ENCODE assay signal across 8 cellular contexts in genomic region chr2:235106874-235107639, GRCh38.
DNase-seq lines count a peak whose midpoint lies in the region; ATAC-seq and TF ChIP-seq lines count a peak whose summit lies in the region.

No MANE protein-coding gene starts in this region.

- peaks cover 10% of the 10 kb centered on the region for H3K4me1 ChIP-seq in Panc1 (ENCODE audit: control insufficient read depth, insufficient read depth, low read length)

- H3K36me3 Mint-ChIP-seq in CD4-positive, alpha-beta T cell (ENCODE audit: low read depth), result no peaks in the 10 kb centered on the region

- ATAC-seq in Panc1, result peak; percentile 95
- ATAC-seq in HG03039 (IDR thresholded peaks at IDR 0.05; ENCODE audit: unreplicated experiment), result no peak
- ATAC-seq in CD4-positive, alpha-beta T cell (ENCODE audit: poor library complexity), result no peak

- no peaks in the 10 kb centered on the region for H3K9me3 ChIP-seq in Panc1 (ENCODE audit: control insufficient read depth, insufficient read depth, low read depth, low read length)
- no peaks in the 10 kb centered on the region for H3K9me3 ChIP-seq in CD4-positive, alpha-beta T cell (ENCODE audit: control insufficient read depth, low read length)

- no TSS peak for BruUV-seq in Panc1 (replicated peaks; lab: Mats Ljungman, UMichigan)

- H3K27me3 ChIP-seq in Panc1 (ENCODE audit: control insufficient read depth, insufficient read depth, low read length), result no peaks in the 10 kb centered on the region
- H3K27me3 ChIP-seq in CD4-positive, alpha-beta T cell (ENCODE audit: control insufficient read depth, insufficient read depth, low read length), result no peaks in the 10 kb centered on the region

- no peaks in the 10 kb centered on the region for H3K4me1 Mint-ChIP-seq in CD4-positive, alpha-beta T cell (ENCODE audit: low read depth)

- TF ChIP-seq CTCF in Panc1 (IDR thresholded peaks at IDR 0.05), result peak; percentile 86
- TF ChIP-seq CTCF in CD4-positive, alpha-beta T cell (IDR thresholded peaks at IDR 0.05), result no peak

- H3K9me3 Mint-ChIP-seq in CD4-positive, alpha-beta T cell, result no peaks in the 10 kb centered on the region

- in situ Hi-C loops in Panc1 (cut with HindIII; ENCODE audit: low pct_unique_long_range_greater_than_20kb, low sequenced_read_pairs), result loop anchor here (25.0 kb wide), 1 partner anchor 570 kb away; no protein-coding TSS in a partner anchor

- no peak overlapping the region for H3K27ac Mint-ChIP-seq in CD4-positive, alpha-beta T cell

- CTCF ChIA-PET in Panc1 (lab: Charles Lee), result interaction anchor here (1.0 to 1.5 kb wide), 5 partner anchors 10 to 556 kb away, joined by 3 to 6 read pairs (median 5); no protein-coding TSS in a partner anchor
- CTCF ChIA-PET in CD4-positive, alpha-beta T cell (lab: Charles Lee), result no interaction called here

- DNase-seq in DMS79 (lab: John Stamatoyannopoulos, UW) (peak; percentile 17), HuH-7 (ENCODE audit: low spot score) (peak; percentile 75), Panc1 (ENCODE audit: low read depth, low spot score) (peak; percentile 27), epidermal melanocyte (ENCODE audit: insufficient read length, low spot score) (peak; percentile 81), middle frontal gyrus (ENCODE audit: extremely low spot score, low spot score) (peak; percentile 62)
- DNase-seq in CD4-positive, alpha-beta T cell, result no peak
- no peak for DNase-seq in stimulated activated CD4-positive, alpha-beta T cell treated with anti-CD3 and anti-CD28 coated beads, Interleukin-1b, Interleukin-23, amount 100 ng/mL, for 48 hours

- H3K4me3 ChIP-seq in Panc1 (ENCODE audit: low read depth in 2 of 2, low read length in 2 of 2), result no peak overlapping the region

- peaks cover 13% of the 10 kb centered on the region for H3K27me3 Mint-ChIP-seq in CD4-positive, alpha-beta T cell

- peak overlapping the region; percentile 59 for H3K27ac ChIP-seq in Panc1 (ENCODE audit: low read length)
- no peak overlapping the region for H3K27ac ChIP-seq in CD4-positive, alpha-beta T cell (ENCODE audit: low read depth, low read length)

- H3K4me3 Mint-ChIP-seq in CD4-positive, alpha-beta T cell, result no peak overlapping the region

- intact Hi-C loops in Panc1 (cut with micrococcal nuclease; ENCODE audit: unreplicated experiment), result loop anchor here (5.0 kb wide), 2 partner anchors 225 to 1250 kb away; no protein-coding TSS in a partner anchor
- intact Hi-C loops in CD4-positive, alpha-beta T cell (cut with DNase I, micrococcal nuclease), result loop anchor here in 1 of 2 experiments (2.0 kb wide), 1 partner anchor 556 kb away; no protein-coding TSS in a partner anchor

- no peaks in the 10 kb centered on the region for H3K36me3 ChIP-seq in Panc1 (ENCODE audit: control insufficient read depth, insufficient read depth, low read length)

- POLR2A ChIA-PET in Panc1 (lab: Charles Lee), result interaction anchor here (0.5 to 0.6 kb wide), 2 partner anchors 150 to 517 kb away, joined by 3 to 15 read pairs; no protein-coding TSS in a partner anchor
- POLR2A ChIA-PET in CD4-positive, alpha-beta T cell (lab: Charles Lee), result no interaction called here

Comparison
In these comparisons a context has a peak if more than half of its experiments do, and no peak if none do; other contexts are left out.
1. DNase-seq: peak in DMS79 (single experiment), HuH-7 (single experiment), Panc1 (single experiment), epidermal melanocyte (single experiment) and middle frontal gyrus (single experiment); none in CD4-positive, alpha-beta T cell (0 of 10) and stimulated activated CD4-positive, alpha-beta T cell treated with anti-CD3 and anti-CD28 coated beads, Interleukin-1b, Interleukin-23, amount 100 ng/mL, for 48 hours (single experiment).